Comparison of ENCODE assay signal across 22 cellular contexts in the genomic region with DNA sequence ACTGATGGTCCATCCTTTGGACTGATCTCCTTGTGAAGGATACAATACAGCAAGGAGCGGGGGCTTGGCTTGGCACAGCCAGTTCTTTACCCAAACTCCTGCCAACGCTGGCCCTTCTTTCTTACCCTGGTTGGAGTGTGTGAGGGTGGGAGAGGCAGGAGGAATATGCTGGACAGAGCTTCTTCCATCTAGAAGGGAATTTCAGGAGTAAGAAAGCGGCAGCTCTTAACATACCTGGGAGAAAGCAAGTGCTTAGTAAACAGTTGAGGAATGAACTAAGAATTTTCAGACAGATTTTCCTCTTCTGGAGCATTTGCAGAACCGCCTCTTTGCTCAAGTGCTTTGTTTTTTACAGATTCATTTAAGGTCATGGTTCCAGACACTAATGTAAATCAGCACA.
"Had no signal": no experiment of that assay in that cellular context is flagged by ENCODE, and none has a peak within 500 bp of the region (broad histone marks: within the 10 kb centered on the region; RNA-seq: fewer than 3 reads in every experiment).

No MANE protein-coding gene starts in this region.

- H3K36me3 Mint-ChIP-seq: activated naive CD8-positive, alpha-beta T cell treated with anti-CD3 and anti-CD28 coated beads, Interleukin-2, amount 10 ng/mL, durations not matched to agents 7 days and 5 days; WTC11 had no signal

- H3K27me3 ChIP-seq: brain microvascular endothelial cell, transverse colon had no signal

- ATAC-seq: T-helper 17 cell, WTC11 had no signal

- H3K9me3 ChIP-seq: transverse colon had no signal

- H3K9me3 Mint-ChIP-seq: activated CD4-positive, alpha-beta memory T cell treated with anti-CD3 and anti-CD28 coated beads, Interleukin-2, amount 10 ng/mL, durations not matched to agents 7 days and 5 days; activated naive CD8-positive, alpha-beta T cell treated with anti-CD3 and anti-CD28 coated beads, Interleukin-2, amount 10 ng/mL, durations not matched to agents 7 days and 5 days; activated T-cell treated with anti-CD3 and anti-CD28 coated beads, Interleukin-2, amount 50 U/mL, for 24 hours; activated T-helper 2 cell treated with anti-CD3 and anti-CD28 coated beads, Interferon-gamma antibody, Interleukin-2, Interleukin-4, amounts not matched to agents 10 μg/mL and 5 μg/mL and 100 μg/mL, durations not matched to agents 14 hours and 24 hours and 36 hours; endodermal cell; WTC11 had no signal

- H3K27ac Mint-ChIP-seq: activated CD4-positive, alpha-beta memory T cell treated with anti-CD3 and anti-CD28 coated beads, Interleukin-2, amount 10 ng/mL, durations not matched to agents 7 days and 5 days; activated naive CD8-positive, alpha-beta T cell treated with anti-CD3 and anti-CD28 coated beads, Interleukin-2, amount 10 ng/mL, durations not matched to agents 7 days and 5 days; activated T-cell treated with anti-CD3 and anti-CD28 coated beads, Interleukin-2, amount 50 U/mL, for 24 hours; activated T-helper 2 cell treated with anti-CD3 and anti-CD28 coated beads, Interferon-gamma antibody, Interleukin-2, Interleukin-4, amounts not matched to agents 10 μg/mL and 5 μg/mL and 100 μg/mL, durations not matched to agents 14 hours and 24 hours and 36 hours; endodermal cell; T-helper 17 cell; WTC11 had no signal

- DNase-seq: activated CD4-positive, alpha-beta memory T cell treated with anti-CD3 and anti-CD28 coated beads, Interleukin-2, amount 10 ng/mL, durations not matched to agents 7 days and 5 days; activated CD4-positive, alpha-beta T cell treated with anti-CD3 and anti-CD28 coated beads for 48 hours; activated naive CD4-positive, alpha-beta T cell treated with Interleukin-2 at 50 U/mL for 16 hours; activated naive CD8-positive, alpha-beta T cell treated with anti-CD3 and anti-CD28 coated beads, Interleukin-2, amount 10 ng/mL, durations not matched to agents 7 days and 5 days; activated T-cell treated with anti-CD3 and anti-CD28 coated beads, Interleukin-2, amount 50 U/mL, for 24 hours; amygdala; brain microvascular endothelial cell; central memory CD4-positive, alpha-beta T cell; foreskin fibroblast; hypothalamus; islet precursor cell; left colon; stimulated activated CD4-positive, alpha-beta T cell treated with anti-CD3 and anti-CD28 coated beads, Interleukin-12 subunit alpha, Interleukin-12 subunit beta, amount 100 ng/mL, for 4 hours; stimulated activated CD4-positive, alpha-beta T cell treated with anti-CD3 and anti-CD28 coated beads, Interleukin-1b, Interleukin-23, amount 100 ng/mL, for 48 hours; stimulated activated naive CD4-positive, alpha-beta T cell treated with Interleukin-2 at 50 U/mL for 16 hours; substantia nigra; T-helper 17 cell; transverse colon had no signal

- H3K27me3 Mint-ChIP-seq: activated naive CD8-positive, alpha-beta T cell treated with anti-CD3 and anti-CD28 coated beads, Interleukin-2, amount 10 ng/mL, durations not matched to agents 7 days and 5 days had no signal

- H3K27ac ChIP-seq: brain microvascular endothelial cell, epithelial cell of prostate had no signal

- H3K36me3 ChIP-seq: brain microvascular endothelial cell, transverse colon had no signal

- H3K4me3 Mint-ChIP-seq: activated CD4-positive, alpha-beta memory T cell treated with anti-CD3 and anti-CD28 coated beads, Interleukin-2, amount 10 ng/mL, durations not matched to agents 7 days and 5 days; activated naive CD8-positive, alpha-beta T cell treated with anti-CD3 and anti-CD28 coated beads, Interleukin-2, amount 10 ng/mL, durations not matched to agents 7 days and 5 days; activated T-cell treated with anti-CD3 and anti-CD28 coated beads, Interleukin-2, amount 50 U/mL, for 24 hours; endodermal cell; T-helper 17 cell; WTC11 had no signal

- H3K4me3 ChIP-seq: transverse colon had no signal
